8 cellular contexts compared by ENCODE assay signal in genomic region chr15:101167791-101168462, GRCh38.
DNase-seq lines count a peak whose midpoint lies in the region; ATAC-seq and TF ChIP-seq lines count a peak whose summit lies in the region.

No MANE protein-coding gene starts in this region.

- peaks cover 20% of the 10 kb centered on the region for H3K9me3 ChIP-seq in A673 (ENCODE audit: low read depth, low read length, poor library complexity, severe bottlenecking)

- peak overlapping the region; percentile 79 for H3K4me3 Mint-ChIP-seq in activated naive CD8-positive, alpha-beta T cell treated with anti-CD3 and anti-CD28 coated beads, Interleukin-2, amount 10 ng/mL, durations not matched to agents 7 days and 5 days

- no peak for TF ChIP-seq CTCF in A673 (conservative IDR thresholded peaks at IDR 0.05; ENCODE audit: low read depth, low read length)

- H3K27me3 Mint-ChIP-seq in activated naive CD8-positive, alpha-beta T cell treated with anti-CD3 and anti-CD28 coated beads, Interleukin-2, amount 10 ng/mL, durations not matched to agents 7 days and 5 days: no peaks in the 10 kb centered on the region

- CTCF ChIA-PET in A673 (lab: Charles Lee): no interaction called here

- peak overlapping the region; percentile 31 for H3K27ac ChIP-seq in A673 (ENCODE audit: low read depth, low read length, poor library complexity, severe bottlenecking)

- DNase-seq in A673 (ENCODE audit: low spot score): no peak
- DNase-seq in SKM-1 (lab: John Stamatoyannopoulos, UW; ENCODE audit: unreplicated experiment): peak; percentile 38
- peak; percentile 63 for DNase-seq in activated naive CD8-positive, alpha-beta T cell treated with anti-CD3 and anti-CD28 coated beads, Interleukin-2, amount 10 ng/mL, durations not matched to agents 7 days and 5 days
- DNase-seq in hepatic stellate cell (ENCODE audit: low spot score): peak; percentile 94
- peak; percentile 83 for DNase-seq in stimulated activated CD4-positive, alpha-beta T cell treated with anti-CD3 and anti-CD28 coated beads, Interleukin-1b, Interleukin-23, amount 100 ng/mL, for 48 hours
- DNase-seq in mucosa of gallbladder (ENCODE audit: low spot score): no peak
- DNase-seq in SHP77 (lab: John Stamatoyannopoulos, UW): no peak

- ATAC-seq in GM21737 (IDR thresholded peaks at IDR 0.05; ENCODE audit: unreplicated experiment): peak; percentile 79
- peak; percentile 98 for ATAC-seq in activated naive CD8-positive, alpha-beta T cell treated with anti-CD3 and anti-CD28 coated beads, Interleukin-2, amount 10 ng/mL, durations not matched to agents 7 days and 5 days (ENCODE audit: low read depth)

- H3K27me3 ChIP-seq in A673 (replicated peaks; ENCODE audit: insufficient read depth, low read depth, low read length, poor library complexity): no peaks in the 10 kb centered on the region

- no peaks in the 10 kb centered on the region for H3K36me3 ChIP-seq in A673 (ENCODE audit: insufficient read depth, low read length, poor library complexity, severe bottlenecking)

- H3K4me3 ChIP-seq in A673 (ENCODE audit: low read depth, low read length, poor library complexity, severe bottlenecking): no peak overlapping the region

- H3K27ac Mint-ChIP-seq in activated naive CD8-positive, alpha-beta T cell treated with anti-CD3 and anti-CD28 coated beads, Interleukin-2, amount 10 ng/mL, durations not matched to agents 7 days and 5 days: peak overlapping the region; percentile 95

- intact Hi-C loops in A673 (cut with micrococcal nuclease; ENCODE audit: unreplicated experiment): no loop called here

- peaks cover 17% of the 10 kb centered on the region for H3K9me3 Mint-ChIP-seq in activated naive CD8-positive, alpha-beta T cell treated with anti-CD3 and anti-CD28 coated beads, Interleukin-2, amount 10 ng/mL, durations not matched to agents 7 days and 5 days

- peaks cover 19% of the 10 kb centered on the region for H3K4me1 ChIP-seq in A673 (ENCODE audit: insufficient read depth, low read length, poor library complexity, severe bottlenecking)

- peaks cover 31% of the 10 kb centered on the region for H3K4me1 Mint-ChIP-seq in activated naive CD8-positive, alpha-beta T cell treated with anti-CD3 and anti-CD28 coated beads, Interleukin-2, amount 10 ng/mL, durations not matched to agents 7 days and 5 days

- H3K36me3 Mint-ChIP-seq in activated naive CD8-positive, alpha-beta T cell treated with anti-CD3 and anti-CD28 coated beads, Interleukin-2, amount 10 ng/mL, durations not matched to agents 7 days and 5 days: peaks cover 24% of the 10 kb centered on the region

- POLR2A ChIA-PET in A673 (lab: Charles Lee; ENCODE audit: low non-redundant PET): no interaction called here
- POLR2A ChIA-PET in activated naive CD8-positive, alpha-beta T cell treated with anti-CD3 and anti-CD28 coated beads, Interleukin-2, amount 10 ng/mL, durations not matched to agents 7 days and 5 days (lab: Charles Lee): interaction anchor here (0.6 to 3.0 kb wide), 10 partner anchors 12 to 162 kb away, joined by 3 to 12 read pairs (median 4); partner anchors contain the start of gene CHSY1

- BruUV-seq in A673 (replicated peaks; lab: Mats Ljungman, UMichigan): no TSS peak

Comparison
In these comparisons a context has a peak if more than half of its experiments do, and no peak if none do; other contexts are left out.
1. DNase-seq: peak in SKM-1 (single experiment), activated naive CD8-positive, alpha-beta T cell treated with anti-CD3 and anti-CD28 coated beads, Interleukin-2, amount 10 ng/mL, durations not matched to agents 7 days and 5 days (single experiment), hepatic stellate cell (single experiment) and stimulated activated CD4-positive, alpha-beta T cell treated with anti-CD3 and anti-CD28 coated beads, Interleukin-1b, Interleukin-23, amount 100 ng/mL, for 48 hours (single experiment); none in A673 (single experiment), mucosa of gallbladder (single experiment) and SHP77 (0 of 2).